Comparison of ENCODE assay signal across 8 cellular contexts in genomic region chr2:222861411-222862067, GRCh38. TPM values are rescaled to one million over a fixed set of nuclear protein-coding genes. Genes with fewer than 3 reads are reported as not detected.
DNase-seq lines count a peak whose midpoint lies in the region; ATAC-seq lines count a peak whose summit lies in the region.

No MANE protein-coding gene starts in this region.

- DNase-seq in NCI-H2081 (lab: John Stamatoyannopoulos, UW) (peak; percentile 24 to 50), NCI-H2081 treated with DMSO at 0.1 percent for 48 hours (lab: John Stamatoyannopoulos, UW) (no peak), T follicular helper cell (ENCODE audit: low read depth) (peak; percentile 4), anterior cingulate cortex (lab: John Stamatoyannopoulos, UW) (peak in 34 of 58 donors; percentile 4 to 65 (median 38)), immature natural killer cell (peak in 2 of 3 donors; percentile 46 to 51), NCI-H1436 treated with DMSO at 0.1 percent for 48 hours (lab: John Stamatoyannopoulos, UW) (no peak)
- peak; percentile 18 to 24 for DNase-seq in stimulated activated CD4-positive, alpha-beta T cell treated with anti-CD3 and anti-CD28 coated beads, Interleukin-1b, Interleukin-23, amount 100 ng/mL, for 4 hours (ENCODE audit: low read depth in 2 of 2)

- peaks cover 8 to 9% of the 10 kb centered on the region in 2 donors for H3K4me1 Mint-ChIP-seq in immature natural killer cell

- H3K36me3 Mint-ChIP-seq in immature natural killer cell: no peaks in the 10 kb centered on the region

- H3K9me3 Mint-ChIP-seq in immature natural killer cell: no peaks in the 10 kb centered on the region

- no peak overlapping the region for H3K4me3 Mint-ChIP-seq in immature natural killer cell

- H3K27me3 Mint-ChIP-seq in immature natural killer cell (ENCODE audit: low read depth in 3 of 3): peaks cover 0 to 6% (median 2%) of the 10 kb centered on the region in 3 donors

- peak overlapping the region in 4 of 6 donors; percentile 86 to 98 (median 94) for H3K27ac Mint-ChIP-seq in immature natural killer cell

- ATAC-seq in HG03095 (IDR thresholded peaks at IDR 0.05; ENCODE audit: unreplicated experiment): peak; percentile 25

RNA-seq across cellular contexts. Expression of gene ACSL3, which starts 0.7 kb away (rescaled TPM):
- 10 to 100 TPM; 25.7 to 37.4 (median 37.3) TPM for polyA plus RNA-seq in immature natural killer cell

Comparison
In these comparisons a context has a peak if more than half of its experiments do, and no peak if none do; other contexts are left out.
1. DNase-seq: peak in NCI-H2081 (2 of 2), T follicular helper cell (single experiment), anterior cingulate cortex (34 of 58), immature natural killer cell (2 of 3) and stimulated activated CD4-positive, alpha-beta T cell treated with anti-CD3 and anti-CD28 coated beads, Interleukin-1b, Interleukin-23, amount 100 ng/mL, for 4 hours (2 of 2); none in NCI-H2081 treated with DMSO at 0.1 percent for 48 hours (single experiment) and NCI-H1436 treated with DMSO at 0.1 percent for 48 hours (single experiment).